ENCODE assay signal across 8 cellular contexts in genomic region chr15:90932660-90932991, GRCh38. TPM values are rescaled to one million over a fixed set of nuclear protein-coding genes. Genes with fewer than 3 reads are reported as not detected.
DNase-seq lines count a peak whose midpoint lies in the region; ATAC-seq and TF ChIP-seq lines count a peak whose summit lies in the region.

No MANE protein-coding gene starts in this region.

- H3K9ac ChIP-seq in colonic mucosa (ENCODE audit: low read depth in 2 of 2, low read length in 2 of 2) (peak overlapping the region; percentile 80 to 88), neural cell (ENCODE audit: low read length) (peak overlapping the region; percentile 74)

- H4K20me1 ChIP-seq in neural cell (ENCODE audit: insufficient read depth): no peaks in the 10 kb centered on the region

- H3K4me3 ChIP-seq in BE2C (ENCODE audit: low read depth, low read length): peak overlapping the region; percentile 95
- H3K4me3 ChIP-seq in MG63: peak overlapping the region; percentile 98
- peak overlapping the region; percentile 57 for H3K4me3 ChIP-seq in colonic mucosa
- peak overlapping the region; percentile 94 for H3K4me3 ChIP-seq in neural cell (ENCODE audit: low read length)

- H3K27me3 ChIP-seq in BE2C: no peaks in the 10 kb centered on the region
- no peaks in the 10 kb centered on the region for H3K27me3 ChIP-seq in MG63
- H3K27me3 ChIP-seq in colonic mucosa: no peaks in the 10 kb centered on the region
- H3K27me3 ChIP-seq in neural cell (ENCODE audit: insufficient read depth, low read depth, low read length): no peaks in the 10 kb centered on the region

- H3K27ac ChIP-seq in colonic mucosa (peak overlapping the region; percentile 96), neural cell (ENCODE audit: low read length) (no peak overlapping the region)

- no peaks in the 10 kb centered on the region for H3K9me3 ChIP-seq in BE2C
- no peaks in the 10 kb centered on the region for H3K9me3 ChIP-seq in MG63
- no peaks in the 10 kb centered on the region for H3K9me3 ChIP-seq in colonic mucosa
- no peaks in the 10 kb centered on the region for H3K9me3 ChIP-seq in neural cell (ENCODE audit: low read length)

- H3K36me3 ChIP-seq in BE2C: no peaks in the 10 kb centered on the region
- H3K36me3 ChIP-seq in MG63: peaks cover 15% of the 10 kb centered on the region
- no peaks in the 10 kb centered on the region for H3K36me3 ChIP-seq in colonic mucosa
- H3K36me3 ChIP-seq in neural cell (ENCODE audit: insufficient read depth, low read length): no peaks in the 10 kb centered on the region

- H3K4me1 ChIP-seq in BE2C (0 out of 2 replicates have a peak, but pooled peaks cover 3% of the 10 kb centered on the region), colonic mucosa (peaks cover 16% of the 10 kb centered on the region)

- H2AFZ ChIP-seq in neural cell (ENCODE audit: low read depth, low read length): peak overlapping the region; percentile 66

- DNase-seq in BE2C: no peak
- DNase-seq in MG63: no peak
- DNase-seq in colonic mucosa: no peak
- no peak for DNase-seq in central memory CD4-positive, alpha-beta T cell
- no peak for DNase-seq in activated CD4-positive, CD25-positive, alpha-beta regulatory T cell treated with anti-CD3 and anti-CD28 coated beads, Interleukin-2, amount 50 U/mL, for 72 hours
- no peak for DNase-seq in NCI-H510A treated with DMSO at 0.1 percent for 48 hours (lab: John Stamatoyannopoulos, UW)

- peaks cover 16% of the 10 kb centered on the region for H3K79me2 ChIP-seq in neural cell (replicated peaks; ENCODE audit: insufficient read depth, low read length)

- H3F3A ChIP-seq in neural cell (ENCODE audit: insufficient read depth, low read length, poor library complexity, severe bottlenecking): no peaks in the 10 kb centered on the region

- no peak for TF ChIP-seq RAD21 in neural cell (conservative IDR thresholded peaks at IDR 0.05)

- H3K9me2 ChIP-seq in neural cell (ENCODE audit: insufficient read depth, low read length): no peaks in the 10 kb centered on the region

- intact Hi-C loops in colonic mucosa (cut with DNase I): no loop called here

- TF ChIP-seq CTCF in BE2C (IDR thresholded peaks at IDR 0.05; ENCODE audit: low read depth, low read length): no peak
- TF ChIP-seq CTCF in colonic mucosa (IDR thresholded peaks at IDR 0.05): peak; percentile 27
- TF ChIP-seq CTCF in neural cell (IDR thresholded peaks at IDR 0.05; ENCODE audit: poor library complexity, severe bottlenecking): no peak

- ATAC-seq in HG03280 (IDR thresholded peaks at IDR 0.05; ENCODE audit: unreplicated experiment): no peak

- H3K4me2 ChIP-seq in neural cell (ENCODE audit: low read length): no peak overlapping the region

- no peak for TF ChIP-seq EP300 in neural cell (conservative IDR thresholded peaks at IDR 0.05; ENCODE audit: poor library complexity, severe bottlenecking)

TF ChIP-seq in neural cell, 6 proteins besides CTCF, POLR2A, EP300 and RAD21:
- no peak for TF ChIP-seq TAF1 (IDR thresholded peaks at IDR 0.05; ENCODE audit: low read depth)
- no peak for TF ChIP-seq POLR2AphosphoS5 (IDR thresholded peaks at IDR 0.05)
- no peak for TF ChIP-seq EZH2 (IDR thresholded peaks at IDR 0.05; ENCODE audit: borderline replicate concordance, insufficient read depth, low read length, poor library complexity, severe bottlenecking)
- no peak for TF ChIP-seq SMC3 (conservative IDR thresholded peaks at IDR 0.05; ENCODE audit: poor library complexity)
- no peak for TF ChIP-seq MXI1 (conservative IDR thresholded peaks at IDR 0.05; ENCODE audit: poor library complexity, severe bottlenecking)
- no peak for TF ChIP-seq REST (IDR thresholded peaks at IDR 0.05; ENCODE audit: borderline replicate concordance)

RNA-seq across cellular contexts. Expression of gene HDDC3, which starts 0.3 kb away (rescaled TPM):
- 58.6 TPM for polyA plus RNA-seq in BE2C (2012; ENCODE audit: insufficient read depth, insufficient read length, low read depth)
- total RNA-seq in MG63 (2014; rRNA removed; shearing (Covaris generic); ENCODE audit: low replicate concordance): 32.6 and 51.9 TPM in 2 replicates
- 10 to 100 TPM; 13.5 to 29.6 TPM for total RNA-seq in colonic mucosa
- polyA plus RNA-seq in neural cell: 20.1 and 34.6 TPM in 2 replicates
- polyA minus RNA-seq in neural cell: 21.3 and 23.4 TPM in 2 replicates

RNA-seq across cellular contexts. Expression of gene UNC45A, which starts 2.5 kb away (rescaled TPM):
- 83.4 TPM for polyA plus RNA-seq in BE2C (2012; ENCODE audit: insufficient read depth, insufficient read length, low read depth)
- total RNA-seq in MG63 (2014; rRNA removed; shearing (Covaris generic); ENCODE audit: low replicate concordance): 43.1 and 64.2 TPM in 2 replicates
- total RNA-seq in colonic mucosa: 10 to 100 TPM; 60.7 to 74.5 TPM
- polyA plus RNA-seq in neural cell: 41.3 and 51.4 TPM in 2 replicates
- polyA minus RNA-seq in neural cell: 54.3 and 66.5 TPM in 2 replicates

RNA-seq across cellular contexts. Expression of gene RCCD1, which starts 22.1 kb away (rescaled TPM):
- polyA plus RNA-seq in BE2C (2012; ENCODE audit: insufficient read depth, insufficient read length, low read depth): 25.5 TPM
- 25.7 and 27.5 TPM in 2 replicates for total RNA-seq in MG63 (2014; rRNA removed; shearing (Covaris generic); ENCODE audit: low replicate concordance)
- 10 to 100 TPM; 14.8 to 33.0 TPM for total RNA-seq in colonic mucosa
- polyA plus RNA-seq in neural cell: 4.5 and 8.2 TPM in 2 replicates
- 4.1 and 4.3 TPM in 2 replicates for polyA minus RNA-seq in neural cell

RNA-seq across cellular contexts. Expression of gene MAN2A2, which starts 29.5 kb away (rescaled TPM):
- polyA plus RNA-seq in BE2C (2012; ENCODE audit: insufficient read depth, insufficient read length, low read depth): 111 TPM
- total RNA-seq in MG63 (2014; rRNA removed; shearing (Covaris generic); ENCODE audit: low replicate concordance): 9.5 and 45.8 TPM in 2 replicates
- 10 to 100 TPM; 34.2 to 66.4 TPM for total RNA-seq in colonic mucosa
- polyA plus RNA-seq in neural cell: 59.8 and 102 TPM in 2 replicates
- 41.4 and 48.9 TPM in 2 replicates for polyA minus RNA-seq in neural cell

RNA-seq across cellular contexts. Expression of gene FES, which starts 48.3 kb away (rescaled TPM):
- polyA plus RNA-seq in BE2C (2012; ENCODE audit: insufficient read depth, insufficient read length, low read depth): 11.9 TPM
- 10.5 and 13.7 TPM in 2 replicates for total RNA-seq in MG63 (2014; rRNA removed; shearing (Covaris generic); ENCODE audit: low replicate concordance)
- total RNA-seq in colonic mucosa: 1 to 10 TPM; 6.5 to 8.8 TPM
- polyA plus RNA-seq in neural cell: not detected in 2 replicates
- polyA minus RNA-seq in neural cell: not detected in 2 replicates
